In the genomic region with DNA sequence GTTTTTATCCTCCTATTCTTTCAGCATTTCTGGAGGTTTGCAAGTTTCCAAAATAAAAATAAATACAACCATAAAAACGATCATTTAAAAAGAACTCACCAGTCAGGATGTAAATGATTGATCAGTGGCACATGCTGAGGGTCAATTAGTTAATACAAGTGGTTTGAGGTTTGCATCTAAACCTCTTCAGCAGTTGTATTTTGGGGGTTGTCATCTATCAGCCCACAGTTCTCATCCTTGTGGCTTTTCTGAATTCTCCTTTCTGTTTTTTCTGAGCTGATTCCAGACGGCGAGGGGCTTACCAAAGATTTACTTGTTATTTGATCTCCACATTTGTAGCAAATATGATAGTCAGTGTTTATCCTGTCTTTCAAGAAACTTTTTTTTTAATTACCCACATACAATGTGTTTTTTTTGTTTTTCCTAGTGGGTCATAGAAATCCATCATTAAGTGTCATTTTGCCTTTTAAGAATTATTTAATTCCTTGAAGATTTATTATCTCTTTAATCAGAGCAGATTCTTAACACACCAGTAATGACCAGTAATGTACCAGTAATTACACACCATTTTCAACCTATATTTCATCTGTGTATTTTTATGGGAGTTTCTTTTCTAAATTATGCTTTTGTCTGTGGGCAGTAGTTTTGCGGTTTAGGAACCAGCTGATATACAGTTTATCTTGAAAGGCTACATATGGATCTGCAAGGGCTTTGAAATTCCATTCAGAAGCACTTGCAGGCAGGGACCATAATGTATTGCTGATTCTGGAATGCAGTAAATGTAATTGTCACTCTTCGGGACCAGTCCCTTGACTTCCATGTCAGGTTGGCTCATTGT, we compare ENCODE assay signal across 2 cellular contexts.
TF ChIP-seq lines count a peak whose summit lies in the region.

No MANE protein-coding gene starts in this region.

TF ChIP-seq in HEK293T, 16 proteins besides CTCF, POLR2A, EP300 and RAD21 (continued from another document):
- TF ChIP-seq, protein P1, sequence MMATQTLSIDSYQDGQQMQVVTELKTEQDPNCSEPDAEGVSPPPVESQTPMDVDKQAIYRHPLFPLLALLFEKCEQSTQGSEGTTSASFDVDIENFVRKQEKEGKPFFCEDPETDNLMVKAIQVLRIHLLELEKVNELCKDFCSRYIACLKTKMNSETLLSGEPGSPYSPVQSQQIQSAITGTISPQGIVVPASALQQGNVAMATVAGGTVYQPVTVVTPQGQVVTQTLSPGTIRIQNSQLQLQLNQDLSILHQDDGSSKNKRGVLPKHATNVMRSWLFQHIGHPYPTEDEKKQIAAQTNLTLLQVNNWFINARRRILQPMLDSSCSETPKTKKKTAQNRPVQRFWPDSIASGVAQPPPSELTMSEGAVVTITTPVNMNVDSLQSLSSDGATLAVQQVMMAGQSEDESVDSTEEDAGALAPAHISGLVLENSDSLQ (IDR thresholded peaks at IDR 0.05) = peak; percentile 2; the same call in 1 of the 2 replicates
- TF ChIP-seq FOXK2 (IDR thresholded peaks at IDR 0.05) = no peak
- TF ChIP-seq TARDBP (IDR thresholded peaks at IDR 0.05) = no peak

TF ChIP-seq in GM12878, 131 proteins besides CTCF, POLR2A, EP300 and RAD21 (continued from another document):
- 0 out of 2 replicates have a peak, but pooled peaks have one; percentile 30 for TF ChIP-seq NR2F1 (conservative IDR thresholded peaks at IDR 0.05)
- TF ChIP-seq, protein P2, sequence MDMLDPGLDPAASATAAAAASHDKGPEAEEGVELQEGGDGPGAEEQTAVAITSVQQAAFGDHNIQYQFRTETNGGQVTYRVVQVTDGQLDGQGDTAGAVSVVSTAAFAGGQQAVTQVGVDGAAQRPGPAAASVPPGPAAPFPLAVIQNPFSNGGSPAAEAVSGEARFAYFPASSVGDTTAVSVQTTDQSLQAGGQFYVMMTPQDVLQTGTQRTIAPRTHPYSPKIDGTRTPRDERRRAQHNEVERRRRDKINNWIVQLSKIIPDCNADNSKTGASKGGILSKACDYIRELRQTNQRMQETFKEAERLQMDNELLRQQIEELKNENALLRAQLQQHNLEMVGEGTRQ (IDR thresholded peaks at IDR 0.05; ENCODE audit: borderline replicate concordance, low read depth, low read length) = no peak
- TF ChIP-seq NFIC (IDR thresholded peaks at IDR 0.05; ENCODE audit: low read depth, low read length) = no peak
- no peak for TF ChIP-seq SREBF1 (IDR thresholded peaks at IDR 0.05; ENCODE audit: low read length)
- TF ChIP-seq, protein P3, sequence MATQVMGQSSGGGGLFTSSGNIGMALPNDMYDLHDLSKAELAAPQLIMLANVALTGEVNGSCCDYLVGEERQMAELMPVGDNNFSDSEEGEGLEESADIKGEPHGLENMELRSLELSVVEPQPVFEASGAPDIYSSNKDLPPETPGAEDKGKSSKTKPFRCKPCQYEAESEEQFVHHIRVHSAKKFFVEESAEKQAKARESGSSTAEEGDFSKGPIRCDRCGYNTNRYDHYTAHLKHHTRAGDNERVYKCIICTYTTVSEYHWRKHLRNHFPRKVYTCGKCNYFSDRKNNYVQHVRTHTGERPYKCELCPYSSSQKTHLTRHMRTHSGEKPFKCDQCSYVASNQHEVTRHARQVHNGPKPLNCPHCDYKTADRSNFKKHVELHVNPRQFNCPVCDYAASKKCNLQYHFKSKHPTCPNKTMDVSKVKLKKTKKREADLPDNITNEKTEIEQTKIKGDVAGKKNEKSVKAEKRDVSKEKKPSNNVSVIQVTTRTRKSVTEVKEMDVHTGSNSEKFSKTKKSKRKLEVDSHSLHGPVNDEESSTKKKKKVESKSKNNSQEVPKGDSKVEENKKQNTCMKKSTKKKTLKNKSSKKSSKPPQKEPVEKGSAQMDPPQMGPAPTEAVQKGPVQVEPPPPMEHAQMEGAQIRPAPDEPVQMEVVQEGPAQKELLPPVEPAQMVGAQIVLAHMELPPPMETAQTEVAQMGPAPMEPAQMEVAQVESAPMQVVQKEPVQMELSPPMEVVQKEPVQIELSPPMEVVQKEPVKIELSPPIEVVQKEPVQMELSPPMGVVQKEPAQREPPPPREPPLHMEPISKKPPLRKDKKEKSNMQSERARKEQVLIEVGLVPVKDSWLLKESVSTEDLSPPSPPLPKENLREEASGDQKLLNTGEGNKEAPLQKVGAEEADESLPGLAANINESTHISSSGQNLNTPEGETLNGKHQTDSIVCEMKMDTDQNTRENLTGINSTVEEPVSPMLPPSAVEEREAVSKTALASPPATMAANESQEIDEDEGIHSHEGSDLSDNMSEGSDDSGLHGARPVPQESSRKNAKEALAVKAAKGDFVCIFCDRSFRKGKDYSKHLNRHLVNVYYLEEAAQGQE (IDR thresholded peaks at IDR 0.05; ENCODE audit: low read depth, low read length) = no peak
- TF ChIP-seq, protein P4, sequence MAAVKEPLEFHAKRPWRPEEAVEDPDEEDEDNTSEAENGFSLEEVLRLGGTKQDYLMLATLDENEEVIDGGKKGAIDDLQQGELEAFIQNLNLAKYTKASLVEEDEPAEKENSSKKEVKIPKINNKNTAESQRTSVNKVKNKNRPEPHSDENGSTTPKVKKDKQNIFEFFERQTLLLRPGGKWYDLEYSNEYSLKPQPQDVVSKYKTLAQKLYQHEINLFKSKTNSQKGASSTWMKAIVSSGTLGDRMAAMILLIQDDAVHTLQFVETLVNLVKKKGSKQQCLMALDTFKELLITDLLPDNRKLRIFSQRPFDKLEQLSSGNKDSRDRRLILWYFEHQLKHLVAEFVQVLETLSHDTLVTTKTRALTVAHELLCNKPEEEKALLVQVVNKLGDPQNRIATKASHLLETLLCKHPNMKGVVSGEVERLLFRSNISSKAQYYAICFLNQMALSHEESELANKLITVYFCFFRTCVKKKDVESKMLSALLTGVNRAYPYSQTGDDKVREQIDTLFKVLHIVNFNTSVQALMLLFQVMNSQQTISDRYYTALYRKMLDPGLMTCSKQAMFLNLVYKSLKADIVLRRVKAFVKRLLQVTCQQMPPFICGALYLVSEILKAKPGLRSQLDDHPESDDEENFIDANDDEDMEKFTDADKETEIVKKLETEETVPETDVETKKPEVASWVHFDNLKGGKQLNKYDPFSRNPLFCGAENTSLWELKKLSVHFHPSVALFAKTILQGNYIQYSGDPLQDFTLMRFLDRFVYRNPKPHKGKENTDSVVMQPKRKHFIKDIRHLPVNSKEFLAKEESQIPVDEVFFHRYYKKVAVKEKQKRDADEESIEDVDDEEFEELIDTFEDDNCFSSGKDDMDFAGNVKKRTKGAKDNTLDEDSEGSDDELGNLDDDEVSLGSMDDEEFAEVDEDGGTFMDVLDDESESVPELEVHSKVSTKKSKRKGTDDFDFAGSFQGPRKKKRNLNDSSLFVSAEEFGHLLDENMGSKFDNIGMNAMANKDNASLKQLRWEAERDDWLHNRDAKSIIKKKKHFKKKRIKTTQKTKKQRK (IDR thresholded peaks at IDR 0.05; ENCODE audit: low read depth, low read length) = no peak
- TF ChIP-seq BMI1 (IDR thresholded peaks at IDR 0.05; ENCODE audit: borderline replicate concordance) = no peak
- TF ChIP-seq FOXM1 (IDR thresholded peaks at IDR 0.05; ENCODE audit: low read depth, low read length) = no peak
- no peak for TF ChIP-seq PML (IDR thresholded peaks at IDR 0.05; ENCODE audit: low read length)
- TF ChIP-seq MTA2 (IDR thresholded peaks at IDR 0.05; ENCODE audit: low read depth) = peak; percentile 67
- TF ChIP-seq, protein P5, sequence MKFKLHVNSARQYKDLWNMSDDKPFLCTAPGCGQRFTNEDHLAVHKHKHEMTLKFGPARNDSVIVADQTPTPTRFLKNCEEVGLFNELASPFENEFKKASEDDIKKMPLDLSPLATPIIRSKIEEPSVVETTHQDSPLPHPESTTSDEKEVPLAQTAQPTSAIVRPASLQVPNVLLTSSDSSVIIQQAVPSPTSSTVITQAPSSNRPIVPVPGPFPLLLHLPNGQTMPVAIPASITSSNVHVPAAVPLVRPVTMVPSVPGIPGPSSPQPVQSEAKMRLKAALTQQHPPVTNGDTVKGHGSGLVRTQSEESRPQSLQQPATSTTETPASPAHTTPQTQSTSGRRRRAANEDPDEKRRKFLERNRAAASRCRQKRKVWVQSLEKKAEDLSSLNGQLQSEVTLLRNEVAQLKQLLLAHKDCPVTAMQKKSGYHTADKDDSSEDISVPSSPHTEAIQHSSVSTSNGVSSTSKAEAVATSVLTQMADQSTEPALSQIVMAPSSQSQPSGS (IDR thresholded peaks at IDR 0.05; ENCODE audit: low read length) = no peak
- no peak for TF ChIP-seq CBFB (IDR thresholded peaks at IDR 0.05; ENCODE audit: low read depth)
- TF ChIP-seq SPI1 (IDR thresholded peaks at IDR 0.05; ENCODE audit: borderline replicate concordance, insufficient read depth, low read depth, low read length) = no peak
- TF ChIP-seq JUNB (IDR thresholded peaks at IDR 0.05) = no peak
